In the genomic region with DNA sequence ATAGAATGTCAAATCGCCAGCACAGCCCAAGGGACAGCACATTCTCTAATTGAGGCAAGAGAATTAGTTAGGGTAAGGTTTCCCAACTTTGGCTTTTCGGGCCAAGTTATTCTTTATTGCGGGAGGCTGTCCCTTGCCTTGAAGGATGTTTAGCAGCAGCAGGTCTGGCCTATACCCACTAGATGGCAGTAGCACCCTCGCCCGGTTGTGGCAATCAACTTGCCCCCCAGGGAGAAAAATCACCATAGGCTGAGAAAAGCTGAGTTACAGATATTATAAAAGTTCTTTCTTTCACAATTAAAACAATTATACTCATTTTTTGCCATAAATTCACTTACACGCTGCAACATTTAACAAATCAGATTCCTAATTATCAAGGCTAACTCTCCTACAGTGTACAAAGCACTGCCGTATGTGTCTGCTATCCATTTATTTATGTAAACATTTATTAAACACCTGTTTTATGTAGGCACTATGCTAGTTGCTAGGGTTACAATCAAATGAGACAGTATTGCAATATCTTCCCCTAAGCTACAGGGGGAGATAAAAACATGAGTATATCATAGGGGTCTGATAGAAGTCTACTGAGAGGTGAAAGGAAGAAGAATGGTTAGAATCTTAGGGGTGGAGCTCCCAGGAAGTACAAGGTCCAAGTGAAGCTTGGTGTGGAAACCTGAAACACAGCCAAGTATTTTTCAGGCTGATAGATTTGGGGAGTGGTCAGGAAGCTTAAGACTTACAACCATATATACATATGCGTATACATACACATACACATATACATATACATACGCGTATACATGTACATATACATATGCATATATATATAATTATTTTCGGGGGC, we compare ENCODE assay signal across 9 cellular contexts.
DNase-seq lines count a peak whose midpoint lies in the region; ATAC-seq, FAIRE-seq and TF ChIP-seq lines count a peak whose summit lies in the region.
"Had no signal": no experiment of that assay in that cellular context is flagged by ENCODE, and none has a peak within 500 bp of the region (broad histone marks: within the 10 kb centered on the region; RNA-seq: fewer than 3 reads in every experiment).

No MANE protein-coding gene starts in this region.

- TF ChIP-seq CTCF in GM06990 (IDR thresholded peaks at IDR 0.05; ENCODE audit: insufficient read depth, low read length, poor library complexity, severe bottlenecking) (peak; percentile 91), foreskin fibroblast (IDR thresholded peaks at IDR 0.05; ENCODE audit: low read depth, low read length) (peak; percentile 87)

- no peaks in the 10 kb centered on the region for H3K36me3 Mint-ChIP-seq in stimulated activated effector memory CD8-positive, alpha-beta T cell treated with anti-CD3 and anti-CD28 coated beads, Interleukin-12 subunit alpha, Interleukin-12 subunit beta, amount 100 ng/mL, for 72 hours

- DNase-seq in 8988T, result peak; percentile 7
- DNase-seq in GM06990 (ENCODE audit: extremely low read depth, insufficient read length), result no peak
- peak; percentile 9 for DNase-seq in RCC 7860 (ENCODE audit: low spot score)
- DNase-seq in foreskin fibroblast, result peak in 1 of 2 donors; percentile 18
- peak; percentile 39 for DNase-seq in urothelium cell line (ENCODE audit: low spot score)
- no peak for DNase-seq in stimulated activated effector memory CD8-positive, alpha-beta T cell treated with anti-CD3 and anti-CD28 coated beads, Interleukin-12 subunit alpha, Interleukin-12 subunit beta, amount 100 ng/mL, for 72 hours (ENCODE audit: low spot score in 2 of 2)
- DNase-seq in epidermal melanocyte (ENCODE audit: insufficient read length, low spot score), result no peak

- peaks cover 2% of the 10 kb centered on the region for H3K9me3 Mint-ChIP-seq in stimulated activated effector memory CD8-positive, alpha-beta T cell treated with anti-CD3 and anti-CD28 coated beads, Interleukin-12 subunit alpha, Interleukin-12 subunit beta, amount 100 ng/mL, for 72 hours
- H3K9me3 Mint-ChIP-seq: dendritic cell treated with granulocyte-macrophage colony-stimulating factor and Interleukin-4, amounts not matched to agents 40 ng/mL and 50 ng/mL, for 4 days had no signal

- H3K27me3 ChIP-seq in GM06990 (replicated peaks; ENCODE audit: control insufficient read depth, insufficient read depth, low read length), result no peaks in the 10 kb centered on the region

- no peaks in the 10 kb centered on the region for H3K36me3 ChIP-seq in GM06990 (ENCODE audit: control insufficient read depth, insufficient read depth, low read length)

- ATAC-seq in HG02763 (IDR thresholded peaks at IDR 0.05; ENCODE audit: unreplicated experiment), result peak; percentile 51
- no peak for ATAC-seq in stimulated activated effector memory CD8-positive, alpha-beta T cell treated with anti-CD3 and anti-CD28 coated beads, Interleukin-12 subunit alpha, Interleukin-12 subunit beta, amount 100 ng/mL, for 72 hours

- H3K4me3 Mint-ChIP-seq in stimulated activated effector memory CD8-positive, alpha-beta T cell treated with anti-CD3 and anti-CD28 coated beads, Interleukin-12 subunit alpha, Interleukin-12 subunit beta, amount 100 ng/mL, for 72 hours, result no peak overlapping the region
- H3K4me3 Mint-ChIP-seq: dendritic cell treated with granulocyte-macrophage colony-stimulating factor and Interleukin-4, amounts not matched to agents 40 ng/mL and 50 ng/mL, for 4 days had no signal

- H3K4me3 ChIP-seq in GM06990 (replicated peaks; ENCODE audit: low read depth, low read length), result no peak overlapping the region
- no peak overlapping the region for H3K4me3 ChIP-seq in foreskin fibroblast (ENCODE audit: low read depth in 1 of 2, low read length in 2 of 2)

- FAIRE-seq in RCC 7860 (lab: Jason Lieb, UNC) (no peak), urothelium cell line (lab: Jason Lieb, UNC) (peak; percentile 17)

- H3K4me1 Mint-ChIP-seq in stimulated activated effector memory CD8-positive, alpha-beta T cell treated with anti-CD3 and anti-CD28 coated beads, Interleukin-12 subunit alpha, Interleukin-12 subunit beta, amount 100 ng/mL, for 72 hours, result no peaks in the 10 kb centered on the region

- H3K27ac Mint-ChIP-seq in stimulated activated effector memory CD8-positive, alpha-beta T cell treated with anti-CD3 and anti-CD28 coated beads, Interleukin-12 subunit alpha, Interleukin-12 subunit beta, amount 100 ng/mL, for 72 hours, result no peak overlapping the region
- H3K27ac Mint-ChIP-seq: dendritic cell treated with granulocyte-macrophage colony-stimulating factor and Interleukin-4, amounts not matched to agents 40 ng/mL and 50 ng/mL, for 4 days had no signal

Comparison
In these comparisons a context has a peak if more than half of its experiments do, and no peak if none do; other contexts are left out.
1. DNase-seq: peak in 8988T (single experiment), RCC 7860 (single experiment) and urothelium cell line (single experiment); none in GM06990 (single experiment), stimulated activated effector memory CD8-positive, alpha-beta T cell treated with anti-CD3 and anti-CD28 coated beads, Interleukin-12 subunit alpha, Interleukin-12 subunit beta, amount 100 ng/mL, for 72 hours (0 of 2) and epidermal melanocyte (single experiment).